In genomic region chr16:47657977-47658376, GRCh38 we compare ENCODE assay signal across 25 cellular contexts.
A peak's percentile ranks its signal among the peaks of the same experiment; 100 is the strongest.
DNase-seq lines count a peak whose midpoint lies in the region; ATAC-seq, FAIRE-seq and TF ChIP-seq lines count a peak whose summit lies in the region.
"Had no signal": no experiment of that assay in that cellular context is flagged by ENCODE, and none has a peak within 500 bp of the region (broad histone marks: within the 10 kb centered on the region; RNA-seq: fewer than 3 reads in every experiment).

No MANE protein-coding gene starts in this region.

- H2AFZ ChIP-seq in HepG2 (ENCODE audit: low read length) (no peak overlapping the region), K562 (ENCODE audit: low read depth, low read length) (no peak overlapping the region), osteoblast (ENCODE audit: low read length) (no peak overlapping the region)

- H3K4me1 ChIP-seq in HepG2 (ENCODE audit: insufficient read depth, low read length) (peaks cover 35% of the 10 kb centered on the region), right lobe of liver (peaks cover 0 to 11% (median 5%) of the 10 kb centered on the region in 4 donors), K562 (replicated peaks in 1 of 2; ENCODE audit: control insufficient read depth in 2 of 2, insufficient read depth in 2 of 2, low read length in 2 of 2) (no peaks in the 10 kb centered on the region), osteoblast (ENCODE audit: insufficient read depth, low read length) (no peaks in the 10 kb centered on the region)
- H3K4me1 ChIP-seq: A549; BLaER1 treated with 17β-estradiol and CSF1 and Interleukin-3, amounts not matched to agents 10 nM and 100 nM had no signal

- no peak overlapping the region for H3K4me2 ChIP-seq in HepG2 (ENCODE audit: low read depth, low read length)
- no peak overlapping the region for H3K4me2 ChIP-seq in K562 (ENCODE audit: insufficient read depth, low read length)
- no peak overlapping the region for H3K4me2 ChIP-seq in osteoblast (ENCODE audit: insufficient read depth, low read length)
- H3K4me2 ChIP-seq: A549; BLaER1 treated with 17β-estradiol and CSF1 and Interleukin-3, amounts not matched to agents 10 nM and 100 nM had no signal

- no peak for TF ChIP-seq POLR2A in HepG2 (IDR thresholded peaks at IDR 0.05; ENCODE audit: insufficient read depth in 1 of 2, low read depth in 2 of 2, low read length in 2 of 2)
- no peak for TF ChIP-seq POLR2A in right lobe of liver (IDR thresholded peaks at IDR 0.05)
- TF ChIP-seq POLR2A in K562 (conservative IDR thresholded peaks at IDR 0.05): no peak

- POLR2A ChIA-PET in HepG2 (lab: Yijun Ruan, JAX): interaction anchor here (1.5 kb wide), 1 partner anchor 24 kb away, joined by 8 read pairs; no protein-coding TSS in a partner anchor
- POLR2A ChIA-PET in K562 (lab: Yijun Ruan, JAX): interaction anchor here (0.6 kb wide), 1 partner anchor 798 kb away, joined by 4 read pairs; no protein-coding TSS in a partner anchor

- in situ Hi-C loops in HepG2 (cut with HindIII; ENCODE audit: extremely low pct_ligation_motif_present, low pct_unique_long_range_greater_than_20kb): no loop called here
- in situ Hi-C loops in K562 (cut with MboI): no loop called here

- H3K4me3 ChIP-seq in HepG2 (replicated peaks in 1 of 3; ENCODE audit: insufficient read depth in 1 of 3, low read depth in 2 of 3, low read length in 3 of 3): no peak overlapping the region
- no peak overlapping the region for H3K4me3 ChIP-seq in right lobe of liver
- no peak overlapping the region for H3K4me3 ChIP-seq in K562
- no peak overlapping the region for H3K4me3 ChIP-seq in osteoblast (ENCODE audit: insufficient read depth, low read length)
- H3K4me3 ChIP-seq: A549; BLaER1 treated with 17β-estradiol and CSF1 and Interleukin-3, amounts not matched to agents 10 nM and 100 nM; GM12878 had no signal

- no TSS peak for BruUV-seq in HepG2 (replicated peaks; lab: Mats Ljungman, UMichigan)
- BruUV-seq in K562 (replicated peaks; lab: Mats Ljungman, UMichigan): no TSS peak

- no peaks in the 10 kb centered on the region for H3K79me2 ChIP-seq in HepG2 (ENCODE audit: insufficient read depth, low read length)
- no peaks in the 10 kb centered on the region for H3K79me2 ChIP-seq in K562 (ENCODE audit: control insufficient read depth, insufficient read depth, low read length)
- H3K79me2 ChIP-seq in osteoblast (ENCODE audit: insufficient read depth, low read length): no peaks in the 10 kb centered on the region

- no peaks in the 10 kb centered on the region for H3K27me3 ChIP-seq in HepG2 (ENCODE audit: control insufficient read depth in 1 of 2, insufficient read depth in 2 of 2, low read length in 2 of 2)
- H3K27me3 ChIP-seq in right lobe of liver: no peaks in the 10 kb centered on the region
- H3K27me3 ChIP-seq in K562 (ENCODE audit: control insufficient read depth in 2 of 2, insufficient read depth in 2 of 2, low read length in 2 of 2): no peaks in the 10 kb centered on the region
- H3K27me3 ChIP-seq in osteoblast (ENCODE audit: insufficient read depth, low read length): no peaks in the 10 kb centered on the region
- H3K27me3 ChIP-seq: BLaER1 treated with 17β-estradiol and CSF1 and Interleukin-3, amounts not matched to agents 10 nM and 100 nM had no signal

- DNase-seq in HepG2 (ENCODE audit: low spot score) (no peak), right lobe of liver (no peak), K562 (ENCODE audit: extremely low read depth in 1 of 4, low spot score in 3 of 4) (no peak), osteoblast (ENCODE audit: insufficient read length, low spot score, missing footprints) (peak; percentile 5), C1 segment of cervical spinal cord (lab: John Stamatoyannopoulos, UW) (no peak), NCI-H2227 (lab: John Stamatoyannopoulos, UW; ENCODE audit: unreplicated experiment) (no peak)
- DNase-seq: AML-193; CD4-positive, alpha-beta memory T cell; CD4-positive, CD25-positive, alpha-beta regulatory T cell; CD8-positive, alpha-beta memory T cell; COR-L47; DMS 273 treated with DMSO at 0.1 percent for 48 hours; DMS153; DMS53; DMS79; DND-41; EL; GDM1 had no signal

- no peak for TF ChIP-seq CTCF in HepG2 (CRISPR knock-in tag; IDR thresholded peaks at IDR 0.05)
- no peak for TF ChIP-seq CTCF in right lobe of liver (IDR thresholded peaks at IDR 0.05)
- no peak for TF ChIP-seq CTCF in K562 (IDR thresholded peaks at IDR 0.05 in 2 of 3, conservative IDR thresholded peaks at IDR 0.05 in 1 of 3; ENCODE audit: insufficient read depth in 2 of 3, low read depth in 1 of 3, low read length in 3 of 3)
- TF ChIP-seq CTCF in osteoblast (IDR thresholded peaks at IDR 0.05; ENCODE audit: extremely low read depth, low read depth, low read length): no peak

- TF ChIP-seq RAD21 in HepG2 (CRISPR knock-in tag; IDR thresholded peaks at IDR 0.05): no peak
- TF ChIP-seq RAD21 in K562 (CRISPR knock-in tag; conservative IDR thresholded peaks at IDR 0.05 in 1 of 2, IDR thresholded peaks at IDR 0.05 in 1 of 2): no peak

- no peak overlapping the region for H3K27ac ChIP-seq in HepG2 (ENCODE audit: extremely low read length, insufficient read depth, low read length)
- H3K27ac ChIP-seq in right lobe of liver: no peak overlapping the region
- H3K27ac ChIP-seq in K562 (ENCODE audit: extremely low read depth, low read depth, low read length): no peak overlapping the region
- H3K27ac ChIP-seq in osteoblast (ENCODE audit: low read depth, low read length): no peak overlapping the region
- H3K27ac ChIP-seq: 22Rv1; A549; BLaER1 treated with 17β-estradiol and CSF1 and Interleukin-3, amounts not matched to agents 10 nM and 100 nM had no signal

- H4K20me1 ChIP-seq in HepG2 (ENCODE audit: insufficient read depth, low read length) (no peaks in the 10 kb centered on the region), K562 (replicated peaks; ENCODE audit: control insufficient read depth, insufficient read depth, low read length) (no peaks in the 10 kb centered on the region), osteoblast (ENCODE audit: insufficient read depth, low read length) (no peaks in the 10 kb centered on the region)
- H4K20me1 ChIP-seq: BLaER1 treated with 17β-estradiol and CSF1 and Interleukin-3, amounts not matched to agents 10 nM and 100 nM had no signal

- H3K9me3 ChIP-seq in HepG2 (ENCODE audit: low read length) (no peaks in the 10 kb centered on the region), right lobe of liver (no peaks in the 10 kb centered on the region), K562 (replicated peaks; ENCODE audit: control insufficient read depth, insufficient read depth, low read depth, low read length) (no peaks in the 10 kb centered on the region), osteoblast (ENCODE audit: low read depth, low read length) (no peaks in the 10 kb centered on the region)
- H3K9me3 ChIP-seq: A549 had no signal

- WGBS in HepG2 (ENCODE audit: low lambda C conversion rate): 100% methylated on average over 1 of the region's 1 CpG
- 100% methylated on average over 1 of the region's 1 CpG for WGBS in right lobe of liver (ENCODE audit: insufficient coverage, low coverage, low lambda C conversion rate, missing lambda C conversion rate)
- WGBS in K562 (ENCODE audit: insufficient coverage, low coverage, missing lambda C conversion rate): 70% methylated on average over 1 of the region's 1 CpG

- intact Hi-C loops in HepG2 (cut with micrococcal nuclease; ENCODE audit: unreplicated experiment): no loop called here
- intact Hi-C loops in right lobe of liver (cut with DNase I): no loop called here
- intact Hi-C loops in K562 (cut with micrococcal nuclease): no loop called here

- ATAC-seq in HepG2 (no peak), right lobe of liver (no peak), K562 (no peak), GM18868 (IDR thresholded peaks at IDR 0.05; ENCODE audit: unreplicated experiment) (no peak)
- ATAC-seq: A549, GM12878 had no signal

- H3K9me1 ChIP-seq in K562 (ENCODE audit: control insufficient read depth, insufficient read depth, low read length): no peaks in the 10 kb centered on the region

- FAIRE-seq in HepG2 (lab: Jason Lieb, UNC) (no peak), K562 (lab: Jason Lieb, UNC) (no peak)
- FAIRE-seq: A549, GM12878, GM12892, GM18507 had no signal

- CTCF ChIA-PET in HepG2 (lab: Yijun Ruan, JAX; ENCODE audit: low intra/inter-chr PET ratio, low total read pairs) (no interaction called here), K562 (lab: Yijun Ruan, JAX; ENCODE audit: low intra/inter-chr PET ratio) (no interaction called here)

- TF ChIP-seq EP300 in HepG2 (IDR thresholded peaks at IDR 0.05; ENCODE audit: low read depth in 2 of 2, low read length in 2 of 2) (no peak), HepG2 (CRISPR knock-in tag; IDR thresholded peaks at IDR 0.05; ENCODE audit: borderline replicate concordance) (no peak), K562 (IDR thresholded peaks at IDR 0.05; ENCODE audit: low read length) (no peak)

- H3K9ac ChIP-seq in HepG2 (ENCODE audit: insufficient read depth, low read depth, low read length) (no peak overlapping the region), K562 (ENCODE audit: insufficient read depth in 1 of 2, low read depth in 2 of 2, low read length in 2 of 2) (no peak overlapping the region)
- H3K9ac ChIP-seq: BLaER1 treated with 17β-estradiol and CSF1 and Interleukin-3, amounts not matched to agents 10 nM and 100 nM had no signal

- H3K36me3 ChIP-seq in HepG2 (replicated peaks in 1 of 2; ENCODE audit: control insufficient read depth in 1 of 2, insufficient read depth in 2 of 2, low read length in 2 of 2) (peaks cover 10 to 26% of the 10 kb centered on the region in 2 experiments), right lobe of liver (peaks cover 0 to 20% (median 6%) of the 10 kb centered on the region in 4 donors), K562 (ENCODE audit: control insufficient read depth, insufficient read depth, low read length) (peaks cover 66% of the 10 kb centered on the region), osteoblast (ENCODE audit: insufficient read depth, low read length) (peaks cover 22% of the 10 kb centered on the region)

TF ChIP-seq in HepG2, 621 proteins besides CTCF, POLR2A, EP300 and RAD21 (continues in another document):
- TF ChIP-seq ZNF101 (CRISPR knock-in tag; IDR thresholded peaks at IDR 0.05; ENCODE audit: borderline replicate concordance, low read depth): no peak
- no peak for TF ChIP-seq PRMT3 (CRISPR knock-in tag; IDR thresholded peaks at IDR 0.05; ENCODE audit: borderline replicate concordance, low read depth)
- no peak for TF ChIP-seq IRX3 (CRISPR knock-in tag; IDR thresholded peaks at IDR 0.05; ENCODE audit: borderline replicate concordance, low read depth)

TF ChIP-seq in K562, 482 proteins besides CTCF, POLR2A, EP300 and RAD21 (continues in another document):
- TF ChIP-seq E2F1 (CRISPR knock-in tag; IDR thresholded peaks at IDR 0.05): no peak
